In the genomic region with DNA sequence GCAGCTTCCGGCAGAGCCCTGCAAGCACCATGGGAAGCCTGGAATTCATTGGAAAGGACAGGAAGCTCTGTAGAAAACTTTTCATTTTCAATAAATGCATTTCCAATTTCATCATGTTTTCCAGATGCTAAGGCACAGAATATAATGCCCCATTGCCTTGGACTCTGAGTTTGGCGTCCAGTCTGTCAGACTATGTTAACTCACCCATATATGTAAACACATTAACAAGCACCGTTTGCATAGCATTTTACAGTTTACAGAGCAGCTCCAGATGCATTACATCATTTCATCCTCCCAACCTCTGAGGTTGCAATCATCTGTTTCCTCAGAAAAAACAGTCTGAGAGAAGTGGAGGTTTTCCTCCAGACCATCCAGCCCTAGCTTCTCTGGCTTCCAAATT, we compare ENCODE assay signal across 1 cellular context.
TF ChIP-seq lines count a peak whose summit lies in the region.

No MANE protein-coding gene starts in this region.

TF ChIP-seq in HepG2, 621 proteins besides CTCF, POLR2A, EP300 and RAD21 (continued from another document and continues in another):
- TF ChIP-seq, protein P1, sequence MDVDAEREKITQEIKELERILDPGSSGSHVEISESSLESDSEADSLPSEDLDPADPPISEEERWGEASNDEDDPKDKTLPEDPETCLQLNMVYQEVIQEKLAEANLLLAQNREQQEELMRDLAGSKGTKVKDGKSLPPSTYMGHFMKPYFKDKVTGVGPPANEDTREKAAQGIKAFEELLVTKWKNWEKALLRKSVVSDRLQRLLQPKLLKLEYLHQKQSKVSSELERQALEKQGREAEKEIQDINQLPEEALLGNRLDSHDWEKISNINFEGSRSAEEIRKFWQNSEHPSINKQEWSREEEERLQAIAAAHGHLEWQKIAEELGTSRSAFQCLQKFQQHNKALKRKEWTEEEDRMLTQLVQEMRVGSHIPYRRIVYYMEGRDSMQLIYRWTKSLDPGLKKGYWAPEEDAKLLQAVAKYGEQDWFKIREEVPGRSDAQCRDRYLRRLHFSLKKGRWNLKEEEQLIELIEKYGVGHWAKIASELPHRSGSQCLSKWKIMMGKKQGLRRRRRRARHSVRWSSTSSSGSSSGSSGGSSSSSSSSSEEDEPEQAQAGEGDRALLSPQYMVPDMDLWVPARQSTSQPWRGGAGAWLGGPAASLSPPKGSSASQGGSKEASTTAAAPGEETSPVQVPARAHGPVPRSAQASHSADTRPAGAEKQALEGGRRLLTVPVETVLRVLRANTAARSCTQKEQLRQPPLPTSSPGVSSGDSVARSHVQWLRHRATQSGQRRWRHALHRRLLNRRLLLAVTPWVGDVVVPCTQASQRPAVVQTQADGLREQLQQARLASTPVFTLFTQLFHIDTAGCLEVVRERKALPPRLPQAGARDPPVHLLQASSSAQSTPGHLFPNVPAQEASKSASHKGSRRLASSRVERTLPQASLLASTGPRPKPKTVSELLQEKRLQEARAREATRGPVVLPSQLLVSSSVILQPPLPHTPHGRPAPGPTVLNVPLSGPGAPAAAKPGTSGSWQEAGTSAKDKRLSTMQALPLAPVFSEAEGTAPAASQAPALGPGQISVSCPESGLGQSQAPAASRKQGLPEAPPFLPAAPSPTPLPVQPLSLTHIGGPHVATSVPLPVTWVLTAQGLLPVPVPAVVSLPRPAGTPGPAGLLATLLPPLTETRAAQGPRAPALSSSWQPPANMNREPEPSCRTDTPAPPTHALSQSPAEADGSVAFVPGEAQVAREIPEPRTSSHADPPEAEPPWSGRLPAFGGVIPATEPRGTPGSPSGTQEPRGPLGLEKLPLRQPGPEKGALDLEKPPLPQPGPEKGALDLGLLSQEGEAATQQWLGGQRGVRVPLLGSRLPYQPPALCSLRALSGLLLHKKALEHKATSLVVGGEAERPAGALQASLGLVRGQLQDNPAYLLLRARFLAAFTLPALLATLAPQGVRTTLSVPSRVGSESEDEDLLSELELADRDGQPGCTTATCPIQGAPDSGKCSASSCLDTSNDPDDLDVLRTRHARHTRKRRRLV (CRISPR knock-in tag; IDR thresholded peaks at IDR 0.05): no peak
- TF ChIP-seq, protein P2, sequence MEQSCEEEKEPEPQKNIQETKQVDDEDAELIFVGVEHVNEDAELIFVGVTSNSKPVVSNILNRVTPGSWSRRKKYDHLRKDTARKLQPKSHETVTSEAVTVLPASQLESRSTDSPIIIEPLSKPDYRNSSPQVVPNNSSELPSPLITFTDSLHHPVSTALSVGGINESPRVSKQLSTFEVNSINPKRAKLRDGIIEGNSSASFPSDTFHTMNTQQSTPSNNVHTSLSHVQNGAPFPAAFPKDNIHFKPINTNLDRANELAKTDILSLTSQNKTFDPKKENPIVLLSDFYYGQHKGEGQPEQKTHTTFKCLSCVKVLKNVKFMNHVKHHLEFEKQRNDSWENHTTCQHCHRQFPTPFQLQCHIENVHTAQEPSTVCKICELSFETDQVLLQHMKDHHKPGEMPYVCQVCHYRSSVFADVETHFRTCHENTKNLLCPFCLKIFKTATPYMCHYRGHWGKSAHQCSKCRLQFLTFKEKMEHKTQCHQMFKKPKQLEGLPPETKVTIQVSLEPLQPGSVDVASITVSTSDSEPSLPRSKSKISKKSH (CRISPR knock-in tag; IDR thresholded peaks at IDR 0.05; ENCODE audit: borderline replicate concordance): no peak
- TF ChIP-seq, protein P3, sequence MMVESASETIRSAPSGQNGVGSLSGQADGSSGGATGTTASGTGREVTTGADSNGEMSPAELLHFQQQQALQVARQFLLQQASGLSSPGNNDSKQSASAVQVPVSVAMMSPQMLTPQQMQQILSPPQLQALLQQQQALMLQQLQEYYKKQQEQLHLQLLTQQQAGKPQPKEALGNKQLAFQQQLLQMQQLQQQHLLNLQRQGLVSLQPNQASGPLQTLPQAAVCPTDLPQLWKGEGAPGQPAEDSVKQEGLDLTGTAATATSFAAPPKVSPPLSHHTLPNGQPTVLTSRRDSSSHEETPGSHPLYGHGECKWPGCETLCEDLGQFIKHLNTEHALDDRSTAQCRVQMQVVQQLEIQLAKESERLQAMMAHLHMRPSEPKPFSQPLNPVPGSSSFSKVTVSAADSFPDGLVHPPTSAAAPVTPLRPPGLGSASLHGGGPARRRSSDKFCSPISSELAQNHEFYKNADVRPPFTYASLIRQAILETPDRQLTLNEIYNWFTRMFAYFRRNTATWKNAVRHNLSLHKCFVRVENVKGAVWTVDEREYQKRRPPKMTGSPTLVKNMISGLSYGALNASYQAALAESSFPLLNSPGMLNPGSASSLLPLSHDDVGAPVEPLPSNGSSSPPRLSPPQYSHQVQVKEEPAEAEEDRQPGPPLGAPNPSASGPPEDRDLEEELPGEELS (CRISPR knock-in tag; IDR thresholded peaks at IDR 0.05): peak; percentile 86
- TF ChIP-seq KAT7 (CRISPR knock-in tag; IDR thresholded peaks at IDR 0.05; ENCODE audit: borderline replicate concordance): no peak
- TF ChIP-seq, protein P4, sequence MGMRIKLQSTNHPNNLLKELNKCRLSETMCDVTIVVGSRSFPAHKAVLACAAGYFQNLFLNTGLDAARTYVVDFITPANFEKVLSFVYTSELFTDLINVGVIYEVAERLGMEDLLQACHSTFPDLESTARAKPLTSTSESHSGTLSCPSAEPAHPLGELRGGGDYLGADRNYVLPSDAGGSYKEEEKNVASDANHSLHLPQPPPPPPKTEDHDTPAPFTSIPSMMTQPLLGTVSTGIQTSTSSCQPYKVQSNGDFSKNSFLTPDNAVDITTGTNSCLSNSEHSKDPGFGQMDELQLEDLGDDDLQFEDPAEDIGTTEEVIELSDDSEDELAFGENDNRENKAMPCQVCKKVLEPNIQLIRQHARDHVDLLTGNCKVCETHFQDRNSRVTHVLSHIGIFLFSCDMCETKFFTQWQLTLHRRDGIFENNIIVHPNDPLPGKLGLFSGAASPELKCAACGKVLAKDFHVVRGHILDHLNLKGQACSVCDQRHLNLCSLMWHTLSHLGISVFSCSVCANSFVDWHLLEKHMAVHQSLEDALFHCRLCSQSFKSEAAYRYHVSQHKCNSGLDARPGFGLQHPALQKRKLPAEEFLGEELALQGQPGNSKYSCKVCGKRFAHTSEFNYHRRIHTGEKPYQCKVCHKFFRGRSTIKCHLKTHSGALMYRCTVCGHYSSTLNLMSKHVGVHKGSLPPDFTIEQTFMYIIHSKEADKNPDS (CRISPR knock-in tag; IDR thresholded peaks at IDR 0.05): no peak
- TF ChIP-seq, protein P5, sequence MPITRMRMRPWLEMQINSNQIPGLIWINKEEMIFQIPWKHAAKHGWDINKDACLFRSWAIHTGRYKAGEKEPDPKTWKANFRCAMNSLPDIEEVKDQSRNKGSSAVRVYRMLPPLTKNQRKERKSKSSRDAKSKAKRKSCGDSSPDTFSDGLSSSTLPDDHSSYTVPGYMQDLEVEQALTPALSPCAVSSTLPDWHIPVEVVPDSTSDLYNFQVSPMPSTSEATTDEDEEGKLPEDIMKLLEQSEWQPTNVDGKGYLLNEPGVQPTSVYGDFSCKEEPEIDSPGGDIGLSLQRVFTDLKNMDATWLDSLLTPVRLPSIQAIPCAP (CRISPR knock-in tag; IDR thresholded peaks at IDR 0.05; ENCODE audit: low read depth): no peak
- TF ChIP-seq, protein P6, sequence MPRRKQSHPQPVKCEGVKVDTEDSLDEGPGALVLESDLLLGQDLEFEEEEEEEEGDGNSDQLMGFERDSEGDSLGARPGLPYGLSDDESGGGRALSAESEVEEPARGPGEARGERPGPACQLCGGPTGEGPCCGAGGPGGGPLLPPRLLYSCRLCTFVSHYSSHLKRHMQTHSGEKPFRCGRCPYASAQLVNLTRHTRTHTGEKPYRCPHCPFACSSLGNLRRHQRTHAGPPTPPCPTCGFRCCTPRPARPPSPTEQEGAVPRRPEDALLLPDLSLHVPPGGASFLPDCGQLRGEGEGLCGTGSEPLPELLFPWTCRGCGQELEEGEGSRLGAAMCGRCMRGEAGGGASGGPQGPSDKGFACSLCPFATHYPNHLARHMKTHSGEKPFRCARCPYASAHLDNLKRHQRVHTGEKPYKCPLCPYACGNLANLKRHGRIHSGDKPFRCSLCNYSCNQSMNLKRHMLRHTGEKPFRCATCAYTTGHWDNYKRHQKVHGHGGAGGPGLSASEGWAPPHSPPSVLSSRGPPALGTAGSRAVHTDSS (CRISPR knock-in tag; conservative IDR thresholded peaks at IDR 0.05): no peak
- no peak for TF ChIP-seq ZNF660 (CRISPR knock-in tag; IDR thresholded peaks at IDR 0.05; ENCODE audit: borderline replicate concordance, low read depth)
- TF ChIP-seq HOXD1 (CRISPR knock-in tag; IDR thresholded peaks at IDR 0.05): no peak
- peak; percentile 43; the same call in 1 of the 2 replicates for TF ChIP-seq ZNF292 (CRISPR knock-in tag; IDR thresholded peaks at IDR 0.05; ENCODE audit: borderline replicate concordance, low read depth)
- TF ChIP-seq, protein P7, sequence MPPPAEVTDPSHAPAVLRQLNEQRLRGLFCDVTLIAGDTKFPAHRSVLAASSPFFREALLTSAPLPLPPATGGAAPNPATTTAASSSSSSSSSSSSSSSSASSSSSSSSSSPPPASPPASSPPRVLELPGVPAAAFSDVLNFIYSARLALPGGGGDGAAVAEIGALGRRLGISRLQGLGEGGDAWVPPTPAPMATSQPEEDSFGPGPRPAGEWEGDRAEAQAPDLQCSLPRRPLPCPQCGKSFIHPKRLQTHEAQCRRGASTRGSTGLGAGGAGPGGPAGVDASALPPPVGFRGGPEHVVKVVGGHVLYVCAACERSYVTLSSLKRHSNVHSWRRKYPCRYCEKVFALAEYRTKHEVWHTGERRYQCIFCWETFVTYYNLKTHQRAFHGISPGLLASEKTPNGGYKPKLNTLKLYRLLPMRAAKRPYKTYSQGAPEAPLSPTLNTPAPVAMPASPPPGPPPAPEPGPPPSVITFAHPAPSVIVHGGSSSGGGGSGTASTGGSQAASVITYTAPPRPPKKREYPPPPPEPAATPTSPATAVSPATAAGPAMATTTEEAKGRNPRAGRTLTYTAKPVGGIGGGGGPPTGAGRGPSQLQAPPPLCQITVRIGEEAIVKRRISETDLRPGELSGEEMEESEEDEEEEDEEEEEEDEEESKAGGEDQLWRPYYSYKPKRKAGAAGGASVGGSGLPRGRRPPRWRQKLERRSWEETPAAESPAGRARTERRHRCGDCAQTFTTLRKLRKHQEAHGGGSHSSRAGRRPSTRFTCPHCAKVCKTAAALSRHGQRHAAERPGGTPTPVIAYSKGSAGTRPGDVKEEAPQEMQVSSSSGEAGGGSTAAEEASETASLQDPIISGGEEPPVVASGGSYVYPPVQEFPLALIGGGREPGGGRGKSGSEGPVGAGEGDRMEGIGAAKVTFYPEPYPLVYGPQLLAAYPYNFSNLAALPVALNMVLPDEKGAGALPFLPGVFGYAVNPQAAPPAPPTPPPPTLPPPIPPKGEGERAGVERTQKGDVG (CRISPR knock-in tag; IDR thresholded peaks at IDR 0.05; ENCODE audit: borderline replicate concordance): no peak
- TF ChIP-seq, protein P8, sequence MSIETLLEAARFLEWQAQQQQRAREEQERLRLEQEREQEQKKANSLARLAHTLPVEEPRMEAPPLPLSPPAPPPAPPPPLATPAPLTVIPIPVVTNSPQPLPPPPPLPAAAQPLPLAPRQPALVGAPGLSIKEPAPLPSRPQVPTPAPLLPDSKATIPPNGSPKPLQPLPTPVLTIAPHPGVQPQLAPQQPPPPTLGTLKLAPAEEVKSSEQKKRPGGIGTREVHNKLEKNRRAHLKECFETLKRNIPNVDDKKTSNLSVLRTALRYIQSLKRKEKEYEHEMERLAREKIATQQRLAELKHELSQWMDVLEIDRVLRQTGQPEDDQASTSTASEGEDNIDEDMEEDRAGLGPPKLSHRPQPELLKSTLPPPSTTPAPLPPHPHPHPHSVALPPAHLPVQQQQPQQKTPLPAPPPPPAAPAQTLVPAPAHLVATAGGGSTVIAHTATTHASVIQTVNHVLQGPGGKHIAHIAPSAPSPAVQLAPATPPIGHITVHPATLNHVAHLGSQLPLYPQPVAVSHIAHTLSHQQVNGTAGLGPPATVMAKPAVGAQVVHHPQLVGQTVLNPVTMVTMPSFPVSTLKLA (IDR thresholded peaks at IDR 0.05): no peak
- no peak for TF ChIP-seq ARNTL (CRISPR knock-in tag; IDR thresholded peaks at IDR 0.05)
- TF ChIP-seq, protein P9, sequence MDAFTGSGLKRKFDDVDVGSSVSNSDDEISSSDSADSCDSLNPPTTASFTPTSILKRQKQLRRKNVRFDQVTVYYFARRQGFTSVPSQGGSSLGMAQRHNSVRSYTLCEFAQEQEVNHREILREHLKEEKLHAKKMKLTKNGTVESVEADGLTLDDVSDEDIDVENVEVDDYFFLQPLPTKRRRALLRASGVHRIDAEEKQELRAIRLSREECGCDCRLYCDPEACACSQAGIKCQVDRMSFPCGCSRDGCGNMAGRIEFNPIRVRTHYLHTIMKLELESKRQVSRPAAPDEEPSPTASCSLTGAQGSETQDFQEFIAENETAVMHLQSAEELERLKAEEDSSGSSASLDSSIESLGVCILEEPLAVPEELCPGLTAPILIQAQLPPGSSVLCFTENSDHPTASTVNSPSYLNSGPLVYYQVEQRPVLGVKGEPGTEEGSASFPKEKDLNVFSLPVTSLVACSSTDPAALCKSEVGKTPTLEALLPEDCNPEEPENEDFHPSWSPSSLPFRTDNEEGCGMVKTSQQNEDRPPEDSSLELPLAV (CRISPR knock-in tag; conservative IDR thresholded peaks at IDR 0.05; ENCODE audit: low read depth): no peak
- TF ChIP-seq KDM6A (CRISPR knock-in tag; IDR thresholded peaks at IDR 0.05; ENCODE audit: low read depth): peak; percentile 56; the same call in 1 of the 2 replicates
- TF ChIP-seq, protein P10, sequence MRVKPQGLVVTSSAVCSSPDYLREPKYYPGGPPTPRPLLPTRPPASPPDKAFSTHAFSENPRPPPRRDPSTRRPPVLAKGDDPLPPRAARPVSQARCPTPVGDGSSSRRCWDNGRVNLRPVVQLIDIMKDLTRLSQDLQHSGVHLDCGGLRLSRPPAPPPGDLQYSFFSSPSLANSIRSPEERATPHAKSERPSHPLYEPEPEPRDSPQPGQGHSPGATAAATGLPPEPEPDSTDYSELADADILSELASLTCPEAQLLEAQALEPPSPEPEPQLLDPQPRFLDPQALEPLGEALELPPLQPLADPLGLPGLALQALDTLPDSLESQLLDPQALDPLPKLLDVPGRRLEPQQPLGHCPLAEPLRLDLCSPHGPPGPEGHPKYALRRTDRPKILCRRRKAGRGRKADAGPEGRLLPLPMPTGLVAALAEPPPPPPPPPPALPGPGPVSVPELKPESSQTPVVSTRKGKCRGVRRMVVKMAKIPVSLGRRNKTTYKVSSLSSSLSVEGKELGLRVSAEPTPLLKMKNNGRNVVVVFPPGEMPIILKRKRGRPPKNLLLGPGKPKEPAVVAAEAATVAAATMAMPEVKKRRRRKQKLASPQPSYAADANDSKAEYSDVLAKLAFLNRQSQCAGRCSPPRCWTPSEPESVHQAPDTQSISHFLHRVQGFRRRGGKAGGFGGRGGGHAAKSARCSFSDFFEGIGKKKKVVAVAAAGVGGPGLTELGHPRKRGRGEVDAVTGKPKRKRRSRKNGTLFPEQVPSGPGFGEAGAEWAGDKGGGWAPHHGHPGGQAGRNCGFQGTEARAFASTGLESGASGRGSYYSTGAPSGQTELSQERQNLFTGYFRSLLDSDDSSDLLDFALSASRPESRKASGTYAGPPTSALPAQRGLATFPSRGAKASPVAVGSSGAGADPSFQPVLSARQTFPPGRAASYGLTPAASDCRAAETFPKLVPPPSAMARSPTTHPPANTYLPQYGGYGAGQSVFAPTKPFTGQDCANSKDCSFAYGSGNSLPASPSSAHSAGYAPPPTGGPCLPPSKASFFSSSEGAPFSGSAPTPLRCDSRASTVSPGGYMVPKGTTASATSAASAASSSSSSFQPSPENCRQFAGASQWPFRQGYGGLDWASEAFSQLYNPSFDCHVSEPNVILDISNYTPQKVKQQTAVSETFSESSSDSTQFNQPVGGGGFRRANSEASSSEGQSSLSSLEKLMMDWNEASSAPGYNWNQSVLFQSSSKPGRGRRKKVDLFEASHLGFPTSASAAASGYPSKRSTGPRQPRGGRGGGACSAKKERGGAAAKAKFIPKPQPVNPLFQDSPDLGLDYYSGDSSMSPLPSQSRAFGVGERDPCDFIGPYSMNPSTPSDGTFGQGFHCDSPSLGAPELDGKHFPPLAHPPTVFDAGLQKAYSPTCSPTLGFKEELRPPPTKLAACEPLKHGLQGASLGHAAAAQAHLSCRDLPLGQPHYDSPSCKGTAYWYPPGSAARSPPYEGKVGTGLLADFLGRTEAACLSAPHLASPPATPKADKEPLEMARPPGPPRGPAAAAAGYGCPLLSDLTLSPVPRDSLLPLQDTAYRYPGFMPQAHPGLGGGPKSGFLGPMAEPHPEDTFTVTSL (CRISPR knock-in tag; IDR thresholded peaks at IDR 0.05; ENCODE audit: borderline replicate concordance): peak; percentile 64; the same call in 1 of the 2 replicates
- no peak for TF ChIP-seq PHF20 (CRISPR knock-in tag; IDR thresholded peaks at IDR 0.05)
- no peak for TF ChIP-seq ZNF569 (CRISPR knock-in tag; IDR thresholded peaks at IDR 0.05; ENCODE audit: borderline replicate concordance)
- TF ChIP-seq SKI (IDR thresholded peaks at IDR 0.05; ENCODE audit: partially characterized antibody): peak; percentile 86
